Comparison of ENCODE assay signal across 9 cellular contexts in the genomic region with DNA sequence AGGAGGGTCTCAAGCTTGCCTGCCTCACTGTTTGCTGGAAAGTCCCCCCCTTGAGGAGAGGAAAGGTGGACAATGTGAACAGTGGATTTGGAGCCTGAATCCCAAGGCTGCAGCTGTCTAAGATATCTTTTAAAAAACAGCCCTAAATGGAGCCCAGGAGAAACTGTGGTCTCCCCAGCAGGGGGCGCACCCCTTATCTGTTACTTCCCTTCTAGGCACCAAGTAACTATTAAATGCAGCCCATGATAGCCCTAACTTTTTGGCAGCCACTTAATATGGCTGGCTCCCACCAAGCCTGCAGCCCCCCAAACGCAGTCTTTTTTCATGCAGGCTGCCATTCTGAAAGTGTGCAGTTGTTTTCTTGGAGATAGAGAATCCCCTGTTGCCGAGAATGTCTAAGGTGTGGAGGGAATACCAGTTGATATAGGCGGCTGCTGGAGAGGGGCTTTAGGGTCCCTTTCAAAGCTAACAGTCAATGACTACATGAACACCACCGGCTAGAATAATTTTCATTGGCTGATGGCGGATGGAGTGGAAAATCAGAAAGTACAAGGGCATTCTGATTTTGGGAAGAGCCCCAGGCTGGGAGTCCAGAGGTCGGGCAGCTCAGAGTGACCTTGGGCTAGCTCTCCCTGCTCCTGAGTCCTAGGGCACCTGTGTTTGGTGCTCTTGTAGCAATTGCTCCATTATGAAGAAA.
DNase-seq lines count a peak whose midpoint lies in the region; ATAC-seq and TF ChIP-seq lines count a peak whose summit lies in the region.
"Had no signal": no experiment of that assay in that cellular context is flagged by ENCODE, and none has a peak within 500 bp of the region (broad histone marks: within the 10 kb centered on the region; RNA-seq: fewer than 3 reads in every experiment).

No MANE protein-coding gene starts in this region.

- peak; percentile 26 for TF ChIP-seq CTCF in AG09319 (IDR thresholded peaks at IDR 0.05; ENCODE audit: low read depth, low read length)
- TF ChIP-seq CTCF in GM10248 (IDR thresholded peaks at IDR 0.05; ENCODE audit: control extremely low read depth, extremely low read depth, low read depth, missing control alignments) = peak; percentile 41
- TF ChIP-seq CTCF in foreskin fibroblast (IDR thresholded peaks at IDR 0.05; ENCODE audit: low read depth, low read length) = peak; percentile 26

- CTCF ChIA-PET in GM10248 (lab: Yijun Ruan, JAX) = interaction anchor here (0.6 to 2.4 kb wide), 12 partner anchors 9 to 69 kb away, joined by 3 to 15 read pairs (median 4); no protein-coding TSS in a partner anchor

- no peak overlapping the region for H3K4me3 ChIP-seq in foreskin fibroblast (ENCODE audit: low read depth in 1 of 2, low read length in 2 of 2)
- H3K4me3 ChIP-seq: SJSA1 had no signal

- POLR2A ChIA-PET in GM10248 (lab: Yijun Ruan, JAX) = no interaction called here

- no peak for ATAC-seq in HG02623 (IDR thresholded peaks at IDR 0.05; ENCODE audit: unreplicated experiment)
- no peak for ATAC-seq in GM21723 (IDR thresholded peaks at IDR 0.05; ENCODE audit: unreplicated experiment)

- DNase-seq in AG09319 (ENCODE audit: extremely low read depth, low read depth) = no peak
- peak; percentile 56 for DNase-seq in GM10248 (ENCODE audit: extremely low spot score)
- peak; percentile 49 for DNase-seq in SKM-1 treated with dmso at 0.1 percent for 144 hours (lab: John Stamatoyannopoulos, UW; ENCODE audit: unreplicated experiment)
- DNase-seq in foreskin fibroblast = peak in 1 of 2 donors; percentile 26
- no peak for DNase-seq in cerebellar nuclear complex (lab: John Stamatoyannopoulos, UW)
- no peak for DNase-seq in NCI-H1092 (lab: John Stamatoyannopoulos, UW)

Comparison
In these comparisons a context has a peak if more than half of its experiments do, and no peak if none do; other contexts are left out.
1. DNase-seq: peak in GM10248 (single experiment) and SKM-1 treated with dmso at 0.1 percent for 144 hours (single experiment); none in AG09319 (single experiment), cerebellar nuclear complex (0 of 2) and NCI-H1092 (single experiment).
2. Peak in every context shown above with its lines, with median percentiles within 50 percentile points of each other: CTCF ChIP-seq.